8 cellular contexts compared by ENCODE assay signal in genomic region chr13:50910483-50910805, GRCh38. TPM values are rescaled to one million over a fixed set of nuclear protein-coding genes. Genes with fewer than 3 reads are reported as not detected.
DNase-seq lines count a peak whose midpoint lies in the region; ATAC-seq and TF ChIP-seq lines count a peak whose summit lies in the region.

No MANE protein-coding gene starts in this region.

- ATAC-seq in Panc1 = peak; percentile 57
- ATAC-seq in lung (ENCODE audit: insufficient read depth, low FRiP score) = peak; percentile 5
- no peak for ATAC-seq in HG03469 (IDR thresholded peaks at IDR 0.05; ENCODE audit: unreplicated experiment)

- H3K36me3 Mint-ChIP-seq in HFFc6 (ENCODE audit: low read depth) = no peaks in the 10 kb centered on the region

- CTCF ChIA-PET in Panc1 (lab: Charles Lee) = no interaction called here

- peak overlapping the region; percentile 91 for H3K27ac Mint-ChIP-seq in HFFc6

- no peak for TF ChIP-seq EP300 in tibial nerve (IDR thresholded peaks at IDR 0.05)

- H3K27ac ChIP-seq in Panc1 (ENCODE audit: low read length) (peak overlapping the region; percentile 92), lung (ENCODE audit: low read depth in 1 of 2, low read length in 1 of 2) (peak overlapping the region; percentile 95 to 97), tibial nerve (peak overlapping the region; percentile 81 to 95 (median 94))

- H3K4me1 Mint-ChIP-seq in HFFc6 (ENCODE audit: low read depth) = peaks cover 38% of the 10 kb centered on the region

- no peaks in the 10 kb centered on the region; the same call in 1 of the 2 replicates for H3K36me3 ChIP-seq in Panc1 (ENCODE audit: control insufficient read depth, insufficient read depth, low read length)
- H3K36me3 ChIP-seq in lung (ENCODE audit: control insufficient read depth in 2 of 2, insufficient read depth in 2 of 2, low read length in 2 of 2) = no peaks in the 10 kb centered on the region
- no peaks in the 10 kb centered on the region for H3K36me3 ChIP-seq in tibial nerve

- H3K9me3 Mint-ChIP-seq in HFFc6 = no peaks in the 10 kb centered on the region

- WGBS in lung, 2 donors = 1% methylated on average over 13 of the region's 13 CpGs
- WGBS in tibial nerve, 2 donors = 2 to 14% methylated on average over 13 of the region's 13 CpGs

- H3K9me3 ChIP-seq in Panc1 (ENCODE audit: control insufficient read depth, insufficient read depth, low read depth, low read length) (no peaks in the 10 kb centered on the region), lung (ENCODE audit: control insufficient read depth in 2 of 2, insufficient read depth in 1 of 2, low read length in 1 of 2) (no peaks in the 10 kb centered on the region), tibial nerve (no peaks in the 10 kb centered on the region)

- in situ Hi-C loops in Panc1 (cut with HindIII; ENCODE audit: low pct_unique_long_range_greater_than_20kb, low sequenced_read_pairs) = no loop called here

- no TSS peak for BruUV-seq in Panc1 (replicated peaks; lab: Mats Ljungman, UMichigan)

- peaks cover 6% of the 10 kb centered on the region for H3K27me3 Mint-ChIP-seq in HFFc6 (ENCODE audit: insufficient read depth)

- no peak for TF ChIP-seq POLR2A in tibial nerve (IDR thresholded peaks at IDR 0.05)

- H3K27me3 ChIP-seq in Panc1 (ENCODE audit: control insufficient read depth, insufficient read depth, low read length) = no peaks in the 10 kb centered on the region
- H3K27me3 ChIP-seq in lung (ENCODE audit: control insufficient read depth, insufficient read depth) = no peaks in the 10 kb centered on the region
- no peaks in the 10 kb centered on the region for H3K27me3 ChIP-seq in tibial nerve

- POLR2A ChIA-PET in Panc1 (lab: Charles Lee) = no interaction called here

- intact Hi-C loops in Panc1 (cut with micrococcal nuclease; ENCODE audit: unreplicated experiment) = loop anchor here (5.0 to 10.0 kb wide), 2 partner anchors 164 to 383 kb away; no protein-coding TSS in a partner anchor

- TF ChIP-seq CTCF in HFFc6 (IDR thresholded peaks at IDR 0.05) (no peak), Panc1 (IDR thresholded peaks at IDR 0.05) (no peak), lung (IDR thresholded peaks at IDR 0.05; ENCODE audit: control extremely low read depth, extremely low read depth) (no peak), tibial nerve (IDR thresholded peaks at IDR 0.05) (peak in 1 of 5 experiments; percentile 8)

- peak overlapping the region; percentile 65 to 68 for H3K4me3 ChIP-seq in Panc1 (ENCODE audit: low read depth in 2 of 2, low read length in 2 of 2)
- peak overlapping the region; percentile 70 for H3K4me3 ChIP-seq in lung
- H3K4me3 ChIP-seq in tibial nerve = peak overlapping the region; percentile 63 to 95 (median 90)

- DNase-seq in EH (ENCODE audit: low read depth) (peak; percentile 57), HFFc6 (peak; percentile 5), Panc1 (ENCODE audit: low read depth, low spot score) (no peak), dermis microvascular lymphatic vessel endothelial cell (ENCODE audit: low read depth in 2 of 2) (peak; percentile 14 to 42), lung (ENCODE audit: low spot score) (no peak), tibial nerve (ENCODE audit: low spot score in 2 of 2) (peak in 1 of 2 donors; percentile 16)
- DNase-seq in activated CD4-positive, CD25-positive, alpha-beta regulatory T cell treated with anti-CD3 and anti-CD28 coated beads, Interleukin-2, amount 50 U/mL, for 72 hours = no peak

- peaks cover 27% of the 10 kb centered on the region for H3K4me1 ChIP-seq in Panc1 (ENCODE audit: control insufficient read depth, insufficient read depth, low read length)
- H3K4me1 ChIP-seq in lung (ENCODE audit: control insufficient read depth in 2 of 2, insufficient read depth in 2 of 2, low read length in 2 of 2) = peaks cover under 1 to 4% of the 10 kb centered on the region in 2 donors
- peaks cover 0 to 55% (median 24%) of the 10 kb centered on the region in 4 donors for H3K4me1 ChIP-seq in tibial nerve

- peak overlapping the region; percentile 91 for H3K4me3 Mint-ChIP-seq in HFFc6

RNA-seq across cellular contexts. Expression of gene RNASEH2B, which starts 0.9 kb away (rescaled TPM):
- total RNA-seq in HFFc6 (2021; fragmentation: NEBNext Ultra II Directional; extraction: Animal tissue kit (Norgen Biotek cat#: 25700)) = 10 to 100 TPM; 12.4 to 20.7 (median 17.4) TPM
- 37.8 TPM for total RNA-seq in Panc1 (2021; ENCODE audit: unreplicated experiment)
- polyA plus RNA-seq in Panc1 (2012; ENCODE audit: insufficient read length) = 21.6 TPM
- 14.5 and 19.9 TPM in 2 replicates for total RNA-seq in dermis microvascular lymphatic vessel endothelial cell
- 100 to 1,000 TPM in 1 of 2 donors, 10 to 100 TPM in 1; 38.1 to 115 TPM for total RNA-seq in lung
- polyA plus RNA-seq in lung = 10 to 100 TPM; 29.6 to 77.6 TPM
- total RNA-seq in tibial nerve = 100 to 1,000 TPM in 1 of 4 donors, 10 to 100 TPM in 3; 52.5 to 104 (median 76.5) TPM

Comparison
In these comparisons a context has a peak if more than half of its experiments do, and no peak if none do; other contexts are left out.
1. DNase-seq: peak in EH (single experiment), HFFc6 (single experiment) and dermis microvascular lymphatic vessel endothelial cell (2 of 2); none in Panc1 (single experiment), lung (single experiment) and activated CD4-positive, CD25-positive, alpha-beta regulatory T cell treated with anti-CD3 and anti-CD28 coated beads, Interleukin-2, amount 50 U/mL, for 72 hours (single experiment).
2. Peak in every context shown above with its lines, with median percentiles within 50 percentile points of each other: H3K27ac ChIP-seq and H3K4me3 ChIP-seq.